In the genomic region with DNA sequence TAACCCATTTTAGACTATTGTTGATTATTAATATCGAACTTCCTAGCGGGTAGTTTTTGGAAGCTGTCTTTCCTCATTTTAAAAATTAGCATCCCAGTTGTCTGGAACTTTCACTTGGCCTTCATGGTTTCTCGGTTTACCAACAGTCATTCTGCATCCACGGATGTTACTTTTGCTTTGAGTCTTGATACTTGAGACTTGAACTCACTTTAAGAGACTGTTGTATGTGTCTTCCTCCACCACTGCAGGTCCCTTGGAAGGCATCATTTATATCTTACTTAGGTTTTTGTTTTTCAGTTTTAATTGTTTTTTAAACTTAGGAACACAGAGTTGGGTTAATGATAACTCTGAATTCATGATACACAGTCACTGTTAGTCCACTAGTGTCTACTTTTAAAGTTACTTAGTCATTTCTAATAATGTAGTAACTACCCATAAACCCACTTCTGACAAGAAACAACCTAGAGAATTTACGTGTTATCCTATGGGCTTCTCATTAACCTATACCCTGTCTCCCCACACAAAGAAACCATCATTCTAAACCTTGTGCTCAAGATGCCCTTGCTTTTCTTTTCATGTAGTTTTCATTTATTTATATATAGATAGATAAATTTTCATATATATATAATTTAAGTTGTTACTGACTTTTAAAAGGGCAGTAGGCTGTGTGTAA, we compare ENCODE assay signal across 26 cellular contexts.
"Had no signal": no experiment of that assay in that cellular context is flagged by ENCODE, and none has a peak within 500 bp of the region (broad histone marks: within the 10 kb centered on the region; RNA-seq: fewer than 3 reads in every experiment).

No MANE protein-coding gene starts in this region.

- DNase-seq: hippocampal formation; kidney; left colon; left lung; lower lobe of right lung; mammary epithelial cell; mesenchymal stem cell; naive thymus-derived CD8-positive, alpha-beta T cell; ovary; right lobe of liver; stimulated activated CD4-positive, alpha-beta T cell treated with anti-CD3 and anti-CD28 coated beads, Interleukin-1b, Interleukin-23, amount 100 ng/mL, for 48 hours; stimulated activated CD4-positive, alpha-beta T cell treated with anti-CD3 and anti-CD28 coated beads, Interleukin-2, amount 100 ng/mL, for 48 hours; stimulated activated CD4-positive, alpha-beta T cell treated with anti-CD3 and anti-CD28 coated beads, Interleukin-4, amount 100 ng/mL, for 4 hours; stimulated activated CD8-positive, alpha-beta memory T cell treated with anti-CD3 and anti-CD28 coated beads, Interleukin-4, amount 100 ng/mL, for 48 hours; stimulated activated naive B cell treated with anti-CD40 and anti-IgM and Interleukin-4, amounts not matched to agents 10 μg/mL and 1 μg/mL and 100 μg/mL, for 72 hours; stimulated activated naive CD8-positive, alpha-beta T cell treated with anti-CD3 and anti-CD28 coated beads, Interleukin-15, Interleukin-2, amounts not matched to agents 100 U/mL and 50 U/mL, for 24 hours; stomach; testis; thyroid gland; transverse colon; upper lobe of left lung had no signal

- H3K27ac ChIP-seq: left lung, lower lobe of right lung, ovary, right atrium auricular region, right lobe of liver, stomach, testis, thyroid gland, transverse colon, upper lobe of left lung, vagina had no signal

- H3K4me3 ChIP-seq: left lung, lower lobe of right lung, ovary, right atrium auricular region, right lobe of liver, smooth muscle cell, stomach, testis, thyroid gland, transverse colon, upper lobe of left lung, vagina had no signal

- H3K9me3 ChIP-seq: left lung, lower lobe of right lung, ovary, right atrium auricular region, right lobe of liver, stomach, testis, thyroid gland, transverse colon, upper lobe of left lung, vagina had no signal

- H3K4me3 Mint-ChIP-seq: naive thymus-derived CD8-positive, alpha-beta T cell; stimulated activated naive B cell treated with anti-CD40 and anti-IgM and Interleukin-4, amounts not matched to agents 10 μg/mL and 1 μg/mL and 100 μg/mL, for 72 hours had no signal

- H3K4me1 Mint-ChIP-seq: stimulated activated naive B cell treated with anti-CD40 and anti-IgM and Interleukin-4, amounts not matched to agents 10 μg/mL and 1 μg/mL and 100 μg/mL, for 72 hours had no signal

- H3K27ac Mint-ChIP-seq: naive thymus-derived CD8-positive, alpha-beta T cell; progenitor cell of endocrine pancreas; stimulated activated naive B cell treated with anti-CD40 and anti-IgM and Interleukin-4, amounts not matched to agents 10 μg/mL and 1 μg/mL and 100 μg/mL, for 72 hours had no signal

- H3K36me3 Mint-ChIP-seq: naive thymus-derived CD8-positive, alpha-beta T cell; stimulated activated naive B cell treated with anti-CD40 and anti-IgM and Interleukin-4, amounts not matched to agents 10 μg/mL and 1 μg/mL and 100 μg/mL, for 72 hours had no signal

- H3K4me2 ChIP-seq: smooth muscle cell had no signal

- H3K9me3 Mint-ChIP-seq: stimulated activated naive B cell treated with anti-CD40 and anti-IgM and Interleukin-4, amounts not matched to agents 10 μg/mL and 1 μg/mL and 100 μg/mL, for 72 hours had no signal

- H3K27me3 Mint-ChIP-seq: naive thymus-derived CD8-positive, alpha-beta T cell; progenitor cell of endocrine pancreas; stimulated activated naive B cell treated with anti-CD40 and anti-IgM and Interleukin-4, amounts not matched to agents 10 μg/mL and 1 μg/mL and 100 μg/mL, for 72 hours had no signal

- H3K4me1 ChIP-seq: left lung, lower lobe of right lung, right atrium auricular region, right lobe of liver, testis, thyroid gland, transverse colon, upper lobe of left lung, vagina had no signal

- ATAC-seq: left colon; left lung; lower lobe of right lung; naive thymus-derived CD8-positive, alpha-beta T cell; right lobe of liver; stimulated activated naive B cell treated with anti-CD40 and anti-IgM and Interleukin-4, amounts not matched to agents 10 μg/mL and 1 μg/mL and 100 μg/mL, for 72 hours; stimulated activated naive CD8-positive, alpha-beta T cell treated with anti-CD3 and anti-CD28 coated beads, Interleukin-15, Interleukin-2, amounts not matched to agents 100 U/mL and 50 U/mL, for 24 hours had no signal

- H3K36me3 ChIP-seq: left lung, lower lobe of right lung, ovary, right lobe of liver, stomach, thyroid gland, transverse colon, upper lobe of left lung, vagina had no signal

- FAIRE-seq: islet of Langerhans, kidney had no signal

- H3K27me3 ChIP-seq: left lung, ovary, right atrium auricular region, right lobe of liver, stomach, testis, thyroid gland, transverse colon, upper lobe of left lung, vagina had no signal
